ENCODE assay signal across 10 cellular contexts in the genomic region with DNA sequence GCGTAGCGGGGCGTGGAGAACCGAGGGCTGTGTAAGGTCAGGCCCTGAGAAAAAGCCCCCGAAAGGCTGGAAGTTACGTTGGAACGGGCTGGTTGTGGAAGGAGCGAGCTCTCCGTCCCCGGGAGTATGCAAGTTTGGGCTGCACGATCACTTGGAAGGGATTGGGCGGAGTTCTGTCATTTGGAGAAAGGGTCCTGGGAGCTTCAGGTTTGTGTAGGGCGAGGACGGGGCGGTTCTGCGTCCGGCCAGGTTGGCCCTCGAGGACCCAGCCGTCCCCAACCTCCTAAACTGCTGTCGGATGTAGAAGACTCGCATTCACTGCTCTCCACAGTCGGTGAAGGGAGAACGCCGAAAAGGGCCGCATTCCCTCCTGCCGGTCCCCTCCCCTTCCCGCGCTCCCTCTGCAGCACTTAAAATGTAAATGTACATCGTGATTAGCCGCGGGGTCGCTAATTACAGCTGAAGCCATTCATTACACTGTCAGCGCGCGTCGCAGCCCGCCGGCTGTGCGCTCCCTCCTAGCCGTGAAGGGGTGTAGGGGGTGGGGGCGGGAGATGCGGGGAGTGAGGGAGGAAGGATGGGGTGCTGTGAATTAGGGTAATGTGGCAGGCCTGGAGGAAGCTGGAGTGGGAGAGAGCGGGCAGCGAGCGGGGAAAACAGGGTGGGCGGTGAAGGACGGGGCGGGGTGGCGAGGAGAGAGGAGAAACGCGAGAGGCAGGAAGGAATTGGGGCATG. TPM values are rescaled to one million over a fixed set of nuclear protein-coding genes. Genes with fewer than 3 reads are reported as not detected.
DNase-seq lines count a peak whose midpoint lies in the region; ATAC-seq lines count a peak whose summit lies in the region.
"Had no signal": no experiment of that assay in that cellular context is flagged by ENCODE, and none has a peak within 500 bp of the region (broad histone marks: within the 10 kb centered on the region; RNA-seq: fewer than 3 reads in every experiment).

No MANE protein-coding gene starts in this region.

- H3K9ac ChIP-seq in Karpas-422 (ENCODE audit: low read length): no peak overlapping the region
- peak overlapping the region; percentile 76 for H3K9ac ChIP-seq in endocrine pancreas (ENCODE audit: control insufficient read depth, insufficient read depth, low read length)

- H3K36me3 ChIP-seq in ACC112 (ENCODE audit: insufficient read depth, low read length) (no peaks in the 10 kb centered on the region), Karpas-422 (ENCODE audit: insufficient read depth, low read length) (no peaks in the 10 kb centered on the region), endocrine pancreas (ENCODE audit: control insufficient read depth, insufficient read depth, low read length) (no peaks in the 10 kb centered on the region)

- no peaks in the 10 kb centered on the region for H3K27me3 ChIP-seq in ACC112 (ENCODE audit: insufficient read depth, low read length)
- H3K27me3 ChIP-seq in Karpas-422 (ENCODE audit: low read length): no peaks in the 10 kb centered on the region
- H3K27me3 ChIP-seq in endocrine pancreas (ENCODE audit: control insufficient read depth, insufficient read depth, low read length): no peaks in the 10 kb centered on the region

- peaks cover 21% of the 10 kb centered on the region for H4K20me1 ChIP-seq in Karpas-422 (ENCODE audit: insufficient read depth, low read depth, low read length)

- H3K79me2 ChIP-seq in ACC112 (ENCODE audit: control insufficient read depth, insufficient read depth, low read length, unreplicated experiment): peaks cover 43% of the 10 kb centered on the region
- H3K79me2 ChIP-seq in Karpas-422 (ENCODE audit: low read length): no peaks in the 10 kb centered on the region

- H2AFZ ChIP-seq in ACC112 (ENCODE audit: low read length, unreplicated experiment) (peak overlapping the region; percentile 98), Karpas-422 (ENCODE audit: low read length) (no peak overlapping the region)

- ATAC-seq in natural killer cell treated with Interleukin-12 subunit alpha and Interleukin-12 subunit beta and Interleukin-15 and Interleukin-18, amount 100 ng/mL, for 72 hours: no peak

- peaks cover 42 to 51% of the 10 kb centered on the region in 2 donors for H3K27me3 Mint-ChIP-seq in natural killer cell treated with Interleukin-12 subunit alpha and Interleukin-12 subunit beta and Interleukin-15 and Interleukin-18, amount 100 ng/mL, for 72 hours

- peak overlapping the region; percentile 46 for H3K4me2 ChIP-seq in Karpas-422 (ENCODE audit: low read depth, low read length, poor library complexity, severe bottlenecking)

- H3K4me3 ChIP-seq in ACC112 (ENCODE audit: low read depth, low read length) (peak overlapping the region; percentile 99), Karpas-422 (ENCODE audit: low read length) (0 out of 2 replicates have a peak overlapping the region, but pooled peaks have one; percentile 26), endocrine pancreas (ENCODE audit: control insufficient read depth, insufficient read depth, low read length) (peak overlapping the region; percentile 27)

- H3K9me3 Mint-ChIP-seq in natural killer cell treated with Interleukin-12 subunit alpha and Interleukin-12 subunit beta and Interleukin-15 and Interleukin-18, amount 100 ng/mL, for 72 hours: no peaks in the 10 kb centered on the region

- H3K9me3 ChIP-seq in Karpas-422 (ENCODE audit: low read length) (no peaks in the 10 kb centered on the region), endocrine pancreas (ENCODE audit: control insufficient read depth, low read length) (no peaks in the 10 kb centered on the region)

- no peaks in the 10 kb centered on the region for H3K36me3 Mint-ChIP-seq in natural killer cell treated with Interleukin-12 subunit alpha and Interleukin-12 subunit beta and Interleukin-15 and Interleukin-18, amount 100 ng/mL, for 72 hours

- DNase-seq in Karpas-422 (no peak), hepatic stellate cell (ENCODE audit: low spot score) (no peak), NCI-H187 treated with DMSO at 0.1 percent for 48 hours (lab: John Stamatoyannopoulos, UW) (no peak), DMS53 (lab: John Stamatoyannopoulos, UW) (no peak), ACHN (no peak)
- no peak for DNase-seq in natural killer cell treated with Interleukin-12 subunit alpha and Interleukin-12 subunit beta and Interleukin-15 and Interleukin-18, amount 100 ng/mL, for 72 hours (ENCODE audit: low spot score)
- DNase-seq: cortex of kidney, SHP77 had no signal

- in situ Hi-C loops in ACHN (cut with HindIII; ENCODE audit: low pct_ligation_motif_present, low pct_unique_long_range_greater_than_20kb, low sequenced_read_pairs): no loop called here

- peaks cover 6 to 7% of the 10 kb centered on the region in 2 donors for H3K4me1 Mint-ChIP-seq in natural killer cell treated with Interleukin-12 subunit alpha and Interleukin-12 subunit beta and Interleukin-15 and Interleukin-18, amount 100 ng/mL, for 72 hours (ENCODE audit: low read depth in 2 of 2)

- H3K4me1 ChIP-seq in ACC112 (ENCODE audit: control insufficient read depth, insufficient read depth, low read length, unreplicated experiment) (peaks cover 24% of the 10 kb centered on the region), Karpas-422 (ENCODE audit: low read length) (peaks cover 58% of the 10 kb centered on the region), endocrine pancreas (ENCODE audit: control insufficient read depth, insufficient read depth, low read length) (no peaks in the 10 kb centered on the region)

- H3K27ac ChIP-seq in ACC112 (ENCODE audit: low read depth, low read length) (no peak overlapping the region), Karpas-422 (ENCODE audit: low read length) (no peak overlapping the region)

- H3K27ac Mint-ChIP-seq in natural killer cell treated with Interleukin-12 subunit alpha and Interleukin-12 subunit beta and Interleukin-15 and Interleukin-18, amount 100 ng/mL, for 72 hours: no peak overlapping the region

- peak overlapping the region; percentile 11 for H3K4me3 Mint-ChIP-seq in natural killer cell treated with Interleukin-12 subunit alpha and Interleukin-12 subunit beta and Interleukin-15 and Interleukin-18, amount 100 ng/mL, for 72 hours

- H3K9me2 ChIP-seq in Karpas-422 (replicated peaks; ENCODE audit: insufficient read depth, low read length): no peaks in the 10 kb centered on the region

RNA-seq across cellular contexts. Expression of gene RPP25, which starts 2.5 kb away (rescaled TPM):
- 4.1 and 8.1 TPM in 2 replicates for total RNA-seq in Karpas-422 (2014; rRNA removed; shearing (Covaris generic); ENCODE audit: low replicate concordance)
- 1 to 10 TPM; 1.5 to 3.6 TPM for total RNA-seq in natural killer cell treated with Interleukin-12 subunit alpha and Interleukin-12 subunit beta and Interleukin-15 and Interleukin-18, amount 100 ng/mL, for 72 hours

RNA-seq across cellular contexts. Expression of gene COX5A, which starts 21.2 kb away (rescaled TPM):
- total RNA-seq in Karpas-422 (2014; rRNA removed; shearing (Covaris generic); ENCODE audit: low replicate concordance): 135 and 229 TPM in 2 replicates
- total RNA-seq in natural killer cell treated with Interleukin-12 subunit alpha and Interleukin-12 subunit beta and Interleukin-15 and Interleukin-18, amount 100 ng/mL, for 72 hours: 100 to 1,000 TPM; 221 to 229 TPM

RNA-seq across cellular contexts. Expression of gene SCAMP5, which starts 36.3 kb away (rescaled TPM):
- 46.6 and 54.0 TPM in 2 replicates for total RNA-seq in Karpas-422 (2014; rRNA removed; shearing (Covaris generic); ENCODE audit: low replicate concordance)
- total RNA-seq in natural killer cell treated with Interleukin-12 subunit alpha and Interleukin-12 subunit beta and Interleukin-15 and Interleukin-18, amount 100 ng/mL, for 72 hours: 1 to 10 TPM in 1 of 2 donors, under 1 TPM in 1; 0.40 to 2.7 TPM

RNA-seq across cellular contexts. Expression of gene FAM219B, which starts 52.4 kb away (rescaled TPM):
- 58.8 and 69.5 TPM in 2 replicates for total RNA-seq in Karpas-422 (2014; rRNA removed; shearing (Covaris generic); ENCODE audit: low replicate concordance)
- 10 to 100 TPM; 49.6 to 74.3 TPM for total RNA-seq in natural killer cell treated with Interleukin-12 subunit alpha and Interleukin-12 subunit beta and Interleukin-15 and Interleukin-18, amount 100 ng/mL, for 72 hours

Comparison
In these comparisons a context has a peak if more than half of its experiments do, and no peak if none do; other contexts are left out.
1. H3K4me3 ChIP-seq: peak in every context shown above with its lines; median percentile 99 in ACC112; 27 in endocrine pancreas; 26 in Karpas-422.
2. RNA of gene SCAMP5, which starts 36.3 kb away (total RNA-seq): 46.6 to 54.0 TPM in Karpas-422; 0.40 to 2.7 TPM in natural killer cell treated with Interleukin-12 subunit alpha and Interleukin-12 subunit beta and Interleukin-15 and Interleukin-18, amount 100 ng/mL, for 72 hours; every median in the first group is over 10 times any median in the second.